In genomic region chr19:41859618-41860418, GRCh38 we compare ENCODE assay signal across 1 cellular context.
TF ChIP-seq lines count a peak whose summit lies in the region.

RPS19 (plus strand) TSS chr19:41860255; CDS start chr19:41860775, 520 bp downstream.

TF ChIP-seq in GM23338, 12 proteins besides CTCF, POLR2A, EP300 and RAD21 (continued from another document):
- TF ChIP-seq, protein P1, sequence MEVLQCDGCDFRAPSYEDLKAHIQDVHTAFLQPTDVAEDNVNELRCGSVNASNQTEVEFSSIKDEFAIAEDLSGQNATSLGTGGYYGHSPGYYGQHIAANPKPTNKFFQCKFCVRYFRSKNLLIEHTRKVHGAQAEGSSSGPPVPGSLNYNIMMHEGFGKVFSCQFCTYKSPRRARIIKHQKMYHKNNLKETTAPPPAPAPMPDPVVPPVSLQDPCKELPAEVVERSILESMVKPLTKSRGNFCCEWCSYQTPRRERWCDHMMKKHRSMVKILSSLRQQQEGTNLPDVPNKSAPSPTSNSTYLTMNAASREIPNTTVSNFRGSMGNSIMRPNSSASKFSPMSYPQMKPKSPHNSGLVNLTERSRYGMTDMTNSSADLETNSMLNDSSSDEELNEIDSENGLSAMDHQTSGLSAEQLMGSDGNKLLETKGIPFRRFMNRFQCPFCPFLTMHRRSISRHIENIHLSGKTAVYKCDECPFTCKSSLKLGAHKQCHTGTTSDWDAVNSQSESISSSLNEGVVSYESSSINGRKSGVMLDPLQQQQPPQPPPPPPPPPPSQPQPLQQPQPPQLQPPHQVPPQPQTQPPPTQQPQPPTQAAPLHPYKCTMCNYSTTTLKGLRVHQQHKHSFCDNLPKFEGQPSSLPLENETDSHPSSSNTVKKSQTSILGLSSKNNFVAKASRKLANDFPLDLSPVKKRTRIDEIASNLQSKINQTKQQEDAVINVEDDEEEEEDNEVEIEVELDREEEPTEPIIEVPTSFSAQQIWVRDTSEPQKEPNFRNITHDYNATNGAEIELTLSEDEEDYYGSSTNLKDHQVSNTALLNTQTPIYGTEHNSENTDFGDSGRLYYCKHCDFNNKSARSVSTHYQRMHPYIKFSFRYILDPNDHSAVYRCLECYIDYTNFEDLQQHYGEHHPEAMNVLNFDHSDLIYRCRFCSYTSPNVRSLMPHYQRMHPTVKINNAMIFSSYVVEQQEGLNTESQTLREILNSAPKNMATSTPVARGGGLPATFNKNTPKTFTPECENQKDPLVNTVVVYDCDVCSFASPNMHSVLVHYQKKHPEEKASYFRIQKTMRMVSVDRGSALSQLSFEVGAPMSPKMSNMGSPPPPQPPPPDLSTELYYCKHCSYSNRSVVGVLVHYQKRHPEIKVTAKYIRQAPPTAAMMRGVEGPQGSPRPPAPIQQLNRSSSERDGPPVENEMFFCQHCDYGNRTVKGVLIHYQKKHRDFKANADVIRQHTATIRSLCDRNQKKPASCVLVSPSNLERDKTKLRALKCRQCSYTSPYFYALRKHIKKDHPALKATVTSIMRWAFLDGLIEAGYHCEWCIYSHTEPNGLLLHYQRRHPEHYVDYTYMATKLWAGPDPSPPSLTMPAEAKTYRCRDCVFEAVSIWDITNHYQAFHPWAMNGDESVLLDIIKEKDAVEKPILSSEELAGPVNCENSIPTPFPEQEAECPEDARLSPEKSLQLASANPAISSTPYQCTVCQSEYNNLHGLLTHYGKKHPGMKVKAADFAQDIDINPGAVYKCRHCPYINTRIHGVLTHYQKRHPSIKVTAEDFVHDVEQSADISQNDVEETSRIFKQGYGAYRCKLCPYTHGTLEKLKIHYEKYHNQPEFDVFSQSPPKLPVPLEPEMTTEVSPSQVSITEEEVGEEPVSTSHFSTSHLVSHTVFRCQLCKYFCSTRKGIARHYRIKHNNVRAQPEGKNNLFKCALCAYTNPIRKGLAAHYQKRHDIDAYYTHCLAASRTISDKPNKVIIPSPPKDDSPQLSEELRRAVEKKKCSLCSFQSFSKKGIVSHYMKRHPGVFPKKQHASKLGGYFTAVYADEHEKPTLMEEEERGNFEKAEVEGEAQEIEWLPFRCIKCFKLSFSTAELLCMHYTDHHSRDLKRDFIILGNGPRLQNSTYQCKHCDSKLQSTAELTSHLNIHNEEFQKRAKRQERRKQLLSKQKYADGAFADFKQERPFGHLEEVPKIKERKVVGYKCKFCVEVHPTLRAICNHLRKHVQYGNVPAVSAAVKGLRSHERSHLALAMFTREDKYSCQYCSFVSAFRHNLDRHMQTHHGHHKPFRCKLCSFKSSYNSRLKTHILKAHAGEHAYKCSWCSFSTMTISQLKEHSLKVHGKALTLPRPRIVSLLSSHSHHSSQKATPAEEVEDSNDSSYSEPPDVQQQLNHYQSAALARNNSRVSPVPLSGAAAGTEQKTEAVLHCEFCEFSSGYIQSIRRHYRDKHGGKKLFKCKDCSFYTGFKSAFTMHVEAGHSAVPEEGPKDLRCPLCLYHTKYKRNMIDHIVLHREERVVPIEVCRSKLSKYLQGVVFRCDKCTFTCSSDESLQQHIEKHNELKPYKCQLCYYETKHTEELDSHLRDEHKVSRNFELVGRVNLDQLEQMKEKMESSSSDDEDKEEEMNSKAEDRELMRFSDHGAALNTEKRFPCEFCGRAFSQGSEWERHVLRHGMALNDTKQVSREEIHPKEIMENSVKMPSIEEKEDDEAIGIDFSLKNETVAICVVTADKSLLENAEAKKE (CRISPR knock-in tag; IDR thresholded peaks at IDR 0.05): no peak
- TF ChIP-seq POLR2AphosphoS5 (IDR thresholded peaks at IDR 0.05; ENCODE audit: low read depth): peak; percentile 92
- TF ChIP-seq EZH2 (IDR thresholded peaks at IDR 0.05; ENCODE audit: low read depth, unreplicated experiment): no peak
- no peak for TF ChIP-seq STAT1 (IDR thresholded peaks at IDR 0.05; ENCODE audit: unreplicated experiment)
- TF ChIP-seq ZNF114 (CRISPR knock-in tag; IDR thresholded peaks at IDR 0.05): peak; percentile 77; the same call in 1 of the 2 replicates
- TF ChIP-seq JUNB (IDR thresholded peaks at IDR 0.05; ENCODE audit: unreplicated experiment): no peak
- peak; percentile 94 for TF ChIP-seq ETS1 (IDR thresholded peaks at IDR 0.05)
- no peak for TF ChIP-seq REST (IDR thresholded peaks at IDR 0.05; ENCODE audit: unreplicated experiment)
- TF ChIP-seq EZH2phosphoT487 (IDR thresholded peaks at IDR 0.05; ENCODE audit: unreplicated experiment): no peak
- no peak for TF ChIP-seq NANOG (IDR thresholded peaks at IDR 0.05; ENCODE audit: borderline replicate concordance)
- TF ChIP-seq CREB1 (CRISPR knock-in tag; IDR thresholded peaks at IDR 0.05; ENCODE audit: low read depth): peak; percentile 79
